Comparison of ENCODE assay signal across 21 cellular contexts in genomic region chr13:28357247-28357825, GRCh38.
DNase-seq lines count a peak whose midpoint lies in the region; ATAC-seq, FAIRE-seq and TF ChIP-seq lines count a peak whose summit lies in the region.
"Had no signal": no experiment of that assay in that cellular context is flagged by ENCODE, and none has a peak within 500 bp of the region (broad histone marks: within the 10 kb centered on the region; RNA-seq: fewer than 3 reads in every experiment).

No MANE protein-coding gene starts in this region.

- FAIRE-seq in RCC 7860 (lab: Jason Lieb, UNC): no peak
- FAIRE-seq: bronchial epithelial cell, endometrium, urothelium cell line had no signal

- H3K36me3 ChIP-seq in ACC112 (ENCODE audit: insufficient read depth, low read length) (no peaks in the 10 kb centered on the region), hepatocyte (replicated peaks; ENCODE audit: insufficient read depth, low read depth) (no peaks in the 10 kb centered on the region)
- H3K36me3 ChIP-seq: gastrocnemius medialis, neutrophil had no signal

- H3K27me3 Mint-ChIP-seq in WTC11 (ENCODE audit: low read depth): no peaks in the 10 kb centered on the region

- CTCF ChIA-PET in WTC11 (lab: Charles Lee): interaction anchor here (0.5 kb wide), 1 partner anchor 439 kb away, joined by 3 read pairs; no protein-coding TSS in a partner anchor

- H2AFZ ChIP-seq in ACC112 (ENCODE audit: low read length, unreplicated experiment) (peak overlapping the region; percentile 83), hepatocyte (no peak overlapping the region)

- no peak overlapping the region for H3K4me3 Mint-ChIP-seq in WTC11
- H3K4me3 Mint-ChIP-seq: activated CD4-positive, alpha-beta memory T cell treated with anti-CD3 and anti-CD28 coated beads, Interleukin-2, amount 10 ng/mL, durations not matched to agents 7 days and 5 days had no signal

- H4K20me1 ChIP-seq in hepatocyte (ENCODE audit: insufficient read depth, poor library complexity, severe bottlenecking): no peaks in the 10 kb centered on the region

- H3K4me1 ChIP-seq in ACC112 (ENCODE audit: control insufficient read depth, insufficient read depth, low read length, unreplicated experiment) (peaks cover 8% of the 10 kb centered on the region), hepatocyte (ENCODE audit: insufficient read depth) (peaks cover 21% of the 10 kb centered on the region)
- H3K4me1 ChIP-seq: gastrocnemius medialis had no signal

- no peak for TF ChIP-seq CTCF in WTC11 (IDR thresholded peaks at IDR 0.05)
- no peak for TF ChIP-seq CTCF in hepatocyte (IDR thresholded peaks at IDR 0.05; ENCODE audit: poor library complexity)

- H3K4me2 ChIP-seq in hepatocyte: peak overlapping the region; percentile 9
- H3K4me2 ChIP-seq: KMS-11 had no signal

- H3K4me1 Mint-ChIP-seq in WTC11: peaks cover 39% of the 10 kb centered on the region

- H3K9me3 ChIP-seq in hepatocyte (ENCODE audit: low read depth): no peaks in the 10 kb centered on the region
- H3K9me3 ChIP-seq: gastrocnemius medialis, neutrophil had no signal

- peak overlapping the region; percentile 91 for H3K27ac Mint-ChIP-seq in WTC11

- H3K79me2 ChIP-seq in ACC112 (ENCODE audit: control insufficient read depth, insufficient read depth, low read length, unreplicated experiment) (no peaks in the 10 kb centered on the region), hepatocyte (no peaks in the 10 kb centered on the region)

- no peaks in the 10 kb centered on the region for H3K9me3 Mint-ChIP-seq in WTC11

- ATAC-seq in WTC11 (no peak), GM19455 (IDR thresholded peaks at IDR 0.05; ENCODE audit: unreplicated experiment) (no peak), GM19397 (IDR thresholded peaks at IDR 0.05; ENCODE audit: unreplicated experiment) (no peak)
- ATAC-seq: gastrocnemius medialis had no signal

- POLR2A ChIA-PET in WTC11 (lab: Charles Lee): interaction anchor here (0.6 to 0.7 kb wide), 2 partner anchors 170 to 962 kb away, joined by 3 to 6 read pairs; no protein-coding TSS in a partner anchor

- peaks cover 13% of the 10 kb centered on the region; the same call in 1 of the 2 replicates for H3K36me3 Mint-ChIP-seq in WTC11

- 49% methylated on average over 8 of the region's 8 CpGs for WGBS in hepatocyte (ENCODE audit: low lambda C conversion rate, missing lambda C conversion rate)

- H3K9me2 ChIP-seq in hepatocyte (replicated peaks; ENCODE audit: insufficient read depth): no peaks in the 10 kb centered on the region

- DNase-seq in ELF-1 (ENCODE audit: low read depth, low spot score) (peak; percentile 22), WTC11 (ENCODE audit: low spot score) (no peak), hepatocyte (ENCODE audit: low spot score) (no peak), RCC 7860 (ENCODE audit: low spot score) (no peak), HPDE6-E6E7 (ENCODE audit: extremely low spot score) (no peak)
- DNase-seq: activated CD4-positive, alpha-beta memory T cell treated with anti-CD3 and anti-CD28 coated beads, Interleukin-2, amount 10 ng/mL, durations not matched to agents 7 days and 5 days; activated gamma-delta T cell; gastrocnemius medialis; H7; mammary epithelial cell; NCI-H1436; NCI-H446; stimulated activated CD4-positive, alpha-beta T cell treated with anti-CD3 and anti-CD28 coated beads, Interleukin-4, amount 100 ng/mL, for 24 hours had no signal

- no peak overlapping the region for H3K4me3 ChIP-seq in ACC112 (ENCODE audit: low read depth, low read length)
- no peak overlapping the region for H3K4me3 ChIP-seq in hepatocyte
- H3K4me3 ChIP-seq: gastrocnemius medialis had no signal

- H3K27me3 ChIP-seq in ACC112 (ENCODE audit: insufficient read depth, low read length): no peaks in the 10 kb centered on the region
- no peaks in the 10 kb centered on the region for H3K27me3 ChIP-seq in hepatocyte
- H3K27me3 ChIP-seq: gastrocnemius medialis had no signal

- H3K27ac ChIP-seq in ACC112 (ENCODE audit: low read depth, low read length) (no peak overlapping the region), hepatocyte (peak overlapping the region; percentile 77)
- H3K27ac ChIP-seq: gastrocnemius medialis, KMS-11, neutrophil had no signal

TF ChIP-seq in WTC11, 78 proteins besides CTCF, POLR2A, EP300 and RAD21:
- TF ChIP-seq NFE2L1 (CRISPR knock-in tag; IDR thresholded peaks at IDR 0.05) (no peak), PRRX2 (CRISPR knock-in tag; IDR thresholded peaks at IDR 0.05) (no peak), E2F4 (CRISPR knock-in tag; IDR thresholded peaks at IDR 0.05; ENCODE audit: borderline replicate concordance, low read depth) (no peak), TEAD4 (CRISPR knock-in tag; IDR thresholded peaks at IDR 0.05) (no peak), MYBL2 (CRISPR knock-in tag; IDR thresholded peaks at IDR 0.05) (no peak), JUN (CRISPR knock-in tag; IDR thresholded peaks at IDR 0.05) (no peak), ZNF281 (CRISPR knock-in tag; IDR thresholded peaks at IDR 0.05) (no peak), ZNF219 (CRISPR knock-in tag; IDR thresholded peaks at IDR 0.05; ENCODE audit: borderline replicate concordance) (no peak)
TF ChIP-seq in WTC11: peak in this region for 0.
